11 cellular contexts compared by ENCODE assay signal in the genomic region with DNA sequence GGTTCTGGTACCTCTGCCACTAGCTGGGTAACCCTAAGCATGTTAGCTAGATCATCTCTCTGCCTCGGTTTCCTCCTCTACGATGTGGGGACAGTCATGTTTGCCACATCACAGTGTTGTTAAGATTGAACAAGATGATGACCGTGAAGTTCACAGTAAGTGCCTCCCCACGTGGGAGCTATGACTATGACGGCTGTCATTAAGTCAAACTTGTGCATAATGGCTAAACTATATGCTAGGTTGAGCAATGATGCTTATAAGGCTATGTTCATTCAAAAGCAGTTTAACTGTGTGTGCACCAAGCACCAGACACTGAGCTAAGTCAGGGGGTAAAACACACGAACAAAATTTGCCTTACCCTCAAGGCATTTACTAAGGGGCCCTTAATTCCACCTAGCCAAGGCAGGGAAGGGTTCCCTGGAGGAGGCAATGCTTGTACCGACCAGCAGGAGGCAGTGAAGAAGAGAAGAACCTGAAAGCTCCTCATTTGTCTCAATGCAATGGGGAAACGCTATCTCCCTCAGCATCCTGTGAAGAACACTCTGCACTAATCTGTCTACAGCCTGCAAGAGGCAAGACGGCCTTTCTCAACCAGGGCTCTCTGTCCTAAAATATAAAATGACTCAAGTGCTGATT. TPM values are rescaled to one million over a fixed set of nuclear protein-coding genes. Genes with fewer than 3 reads are reported as not detected.
DNase-seq lines count a peak whose midpoint lies in the region; TF ChIP-seq lines count a peak whose summit lies in the region.
"Had no signal": no experiment of that assay in that cellular context is flagged by ENCODE, and none has a peak within 500 bp of the region (broad histone marks: within the 10 kb centered on the region; RNA-seq: fewer than 3 reads in every experiment).

No MANE protein-coding gene starts in this region.

- H2AFZ ChIP-seq in GM23248 = no peak overlapping the region

- H3F3A ChIP-seq in GM23248 (ENCODE audit: insufficient read depth) = 0 out of 2 replicates have a peak, but pooled peaks cover 8% of the 10 kb centered on the region

- H3K27me3 Mint-ChIP-seq in activated T-helper 2 cell treated with anti-CD3 and anti-CD28 coated beads, Interferon-gamma antibody, Interleukin-2, Interleukin-4, amounts not matched to agents 10 μg/mL and 5 μg/mL and 100 μg/mL, durations not matched to agents 14 hours and 24 hours and 36 hours (ENCODE audit: low read depth) = peaks cover 3% of the 10 kb centered on the region
- H3K27me3 Mint-ChIP-seq: progenitor cell of endocrine pancreas had no signal

- H3K9ac ChIP-seq in GM23248 = no peak overlapping the region

- peaks cover 6% of the 10 kb centered on the region for H3K4me1 Mint-ChIP-seq in activated T-helper 2 cell treated with anti-CD3 and anti-CD28 coated beads, Interferon-gamma antibody, Interleukin-2, Interleukin-4, amounts not matched to agents 10 μg/mL and 5 μg/mL and 100 μg/mL, durations not matched to agents 14 hours and 24 hours and 36 hours (ENCODE audit: low read depth)

- H3K36me3 Mint-ChIP-seq in activated T-helper 2 cell treated with anti-CD3 and anti-CD28 coated beads, Interferon-gamma antibody, Interleukin-2, Interleukin-4, amounts not matched to agents 10 μg/mL and 5 μg/mL and 100 μg/mL, durations not matched to agents 14 hours and 24 hours and 36 hours (ENCODE audit: low read depth) = no peaks in the 10 kb centered on the region

- no peaks in the 10 kb centered on the region for H3K27me3 ChIP-seq in GM23248 (replicated peaks; ENCODE audit: insufficient read depth)
- H3K27me3 ChIP-seq: left lung, SJCRH30 had no signal

- no peaks in the 10 kb centered on the region for H4K20me1 ChIP-seq in GM23248 (ENCODE audit: insufficient read depth)

- H3K4me1 ChIP-seq in GM23248 (ENCODE audit: insufficient read depth) = peaks cover 25% of the 10 kb centered on the region; the same call in 1 of the 2 replicates

- no peaks in the 10 kb centered on the region for H3K79me2 ChIP-seq in GM23248 (ENCODE audit: insufficient read depth)

- WGBS in GM23248 (ENCODE audit: low coverage in 1 of 2, low lambda C conversion rate in 2 of 2, missing lambda C conversion rate in 2 of 2), 2 experiments = 27 to 43% methylated on average over 8 to 9 of the region's 9 CpGs

- no peaks in the 10 kb centered on the region for H3K9me2 ChIP-seq in GM23248 (ENCODE audit: insufficient read depth)

- intact Hi-C loops in activated T-helper 2 cell treated with anti-CD3 and anti-CD28 coated beads, Interferon-gamma antibody, Interleukin-2, Interleukin-4, amounts not matched to agents 10 μg/mL and 5 μg/mL and 100 μg/mL, durations not matched to agents 14 hours and 24 hours and 36 hours (cut with micrococcal nuclease) = no loop called here

- H3K9me3 ChIP-seq in GM23248 (ENCODE audit: low read depth) = no peaks in the 10 kb centered on the region
- H3K9me3 ChIP-seq: left lung, SJCRH30 had no signal

- in situ Hi-C loops in GM23248 (cut with MboI) = no loop called here

- no peak overlapping the region for H3K27ac Mint-ChIP-seq in activated T-helper 2 cell treated with anti-CD3 and anti-CD28 coated beads, Interferon-gamma antibody, Interleukin-2, Interleukin-4, amounts not matched to agents 10 μg/mL and 5 μg/mL and 100 μg/mL, durations not matched to agents 14 hours and 24 hours and 36 hours
- H3K27ac Mint-ChIP-seq: progenitor cell of endocrine pancreas had no signal

- no peak overlapping the region for H3K4me3 ChIP-seq in GM23248
- no peak overlapping the region for H3K4me3 ChIP-seq in WI38 (ENCODE audit: low read depth, low read length)
- H3K4me3 ChIP-seq: left lung, SJCRH30 had no signal

- DNase-seq in DMS53 (lab: John Stamatoyannopoulos, UW) (peak; percentile 8), DMS53 treated with DMSO at 0.1 percent for 48 hours (lab: John Stamatoyannopoulos, UW; ENCODE audit: unreplicated experiment) (no peak), GM23248 (peak; percentile 48), kidney tubule cell (ENCODE audit: low spot score) (peak; percentile 31), COR-L47 (lab: John Stamatoyannopoulos, UW) (no peak), NCI-H2029 (lab: John Stamatoyannopoulos, UW) (no peak)
- DNase-seq in activated T-helper 2 cell treated with anti-CD3 and anti-CD28 coated beads, Interferon-gamma antibody, Interleukin-2, Interleukin-4, amounts not matched to agents 10 μg/mL and 5 μg/mL and 100 μg/mL, durations not matched to agents 14 hours and 24 hours and 36 hours (ENCODE audit: low spot score) = no peak
- DNase-seq: left lung had no signal

- no peak overlapping the region for H3K4me3 Mint-ChIP-seq in activated T-helper 2 cell treated with anti-CD3 and anti-CD28 coated beads, Interferon-gamma antibody, Interleukin-2, Interleukin-4, amounts not matched to agents 10 μg/mL and 5 μg/mL and 100 μg/mL, durations not matched to agents 14 hours and 24 hours and 36 hours (ENCODE audit: low read depth)

- H3K4me2 ChIP-seq in GM23248 (ENCODE audit: unreplicated experiment) = no peak overlapping the region

- H3K36me3 ChIP-seq in GM23248 (ENCODE audit: low read depth) = no peaks in the 10 kb centered on the region
- H3K36me3 ChIP-seq: left lung, SJCRH30 had no signal

- H3K27ac ChIP-seq in GM23248 = no peak overlapping the region
- H3K27ac ChIP-seq: left lung, SJCRH30 had no signal

- TF ChIP-seq CTCF in WI38 (IDR thresholded peaks at IDR 0.05; ENCODE audit: low read depth, low read length) = peak; percentile 42

- H3K9me3 Mint-ChIP-seq in activated T-helper 2 cell treated with anti-CD3 and anti-CD28 coated beads, Interferon-gamma antibody, Interleukin-2, Interleukin-4, amounts not matched to agents 10 μg/mL and 5 μg/mL and 100 μg/mL, durations not matched to agents 14 hours and 24 hours and 36 hours = no peaks in the 10 kb centered on the region

RNA-seq across cellular contexts. Expression of gene MAP7D2, which starts 52.9 kb away (rescaled TPM):
- total RNA-seq in GM23248 (2014; rRNA removed; shearing (Covaris generic)) = 0.25 and 0.32 TPM in 2 replicates
- polyA plus RNA-seq in GM23248 (2016; fragmentation: Nextera tagmentation; extraction: Ambion mirVana) = 0.11 and 0.16 TPM in 2 replicates
- 0.21 and 0.46 TPM in 2 replicates for total RNA-seq in activated T-helper 2 cell treated with anti-CD3 and anti-CD28 coated beads, Interferon-gamma antibody, Interleukin-2, Interleukin-4, amounts not matched to agents 10 μg/mL and 5 μg/mL and 100 μg/mL, durations not matched to agents 14 hours and 24 hours and 36 hours

Comparison
In these comparisons a context has a peak if more than half of its experiments do, and no peak if none do; other contexts are left out.
1. DNase-seq: peak in DMS53 (single experiment), GM23248 (single experiment) and kidney tubule cell (single experiment); none in DMS53 treated with DMSO at 0.1 percent for 48 hours (single experiment), COR-L47 (single experiment), NCI-H2029 (single experiment) and activated T-helper 2 cell treated with anti-CD3 and anti-CD28 coated beads, Interferon-gamma antibody, Interleukin-2, Interleukin-4, amounts not matched to agents 10 μg/mL and 5 μg/mL and 100 μg/mL, durations not matched to agents 14 hours and 24 hours and 36 hours (single experiment).